ENCODE assay signal across 3 cellular contexts in genomic region chr4:127772769-127773671, GRCh38.
A peak's percentile ranks its signal among the peaks of the same experiment; 100 is the strongest.
TF ChIP-seq lines count a peak whose summit lies in the region.

No MANE protein-coding gene starts in this region.

TF ChIP-seq in A549, 52 proteins besides CTCF, POLR2A, EP300 and RAD21:
- TF ChIP-seq MAFK (IDR thresholded peaks at IDR 0.05; ENCODE audit: partially characterized antibody) (peak; percentile 27), MAZ (IDR thresholded peaks at IDR 0.05; ENCODE audit: borderline replicate concordance, low read depth, low read length) (no peak), RFX5 (IDR thresholded peaks at IDR 0.05) (no peak)
- TF ChIP-seq, protein P1, sequence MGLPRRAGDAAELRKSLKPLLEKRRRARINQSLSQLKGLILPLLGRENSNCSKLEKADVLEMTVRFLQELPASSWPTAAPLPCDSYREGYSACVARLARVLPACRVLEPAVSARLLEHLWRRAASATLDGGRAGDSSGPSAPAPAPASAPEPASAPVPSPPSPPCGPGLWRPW (IDR thresholded peaks at IDR 0.05): no peak

TF ChIP-seq in HEK293, 187 proteins besides CTCF, POLR2A, EP300 and RAD21:
- TF ChIP-seq ZNF544 (tag by site-specific recombination; IDR thresholded peaks at IDR 0.05): no peak
- no peak for TF ChIP-seq ZBTB7A (tag by site-specific recombination; IDR thresholded peaks at IDR 0.05; ENCODE audit: low read depth)
- TF ChIP-seq, protein P2, sequence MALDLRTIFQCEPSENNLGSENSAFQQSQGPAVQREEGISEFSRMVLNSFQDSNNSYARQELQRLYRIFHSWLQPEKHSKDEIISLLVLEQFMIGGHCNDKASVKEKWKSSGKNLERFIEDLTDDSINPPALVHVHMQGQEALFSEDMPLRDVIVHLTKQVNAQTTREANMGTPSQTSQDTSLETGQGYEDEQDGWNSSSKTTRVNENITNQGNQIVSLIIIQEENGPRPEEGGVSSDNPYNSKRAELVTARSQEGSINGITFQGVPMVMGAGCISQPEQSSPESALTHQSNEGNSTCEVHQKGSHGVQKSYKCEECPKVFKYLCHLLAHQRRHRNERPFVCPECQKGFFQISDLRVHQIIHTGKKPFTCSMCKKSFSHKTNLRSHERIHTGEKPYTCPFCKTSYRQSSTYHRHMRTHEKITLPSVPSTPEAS (tag by site-specific recombination; IDR thresholded peaks at IDR 0.05): no peak
- TF ChIP-seq PBX3 (CRISPR knock-in tag; IDR thresholded peaks at IDR 0.05): no peak
- peak; percentile 58; the same call in 1 of the 2 replicates for TF ChIP-seq SP7 (tag by site-specific recombination; IDR thresholded peaks at IDR 0.05)
- no peak for TF ChIP-seq ZBTB17 (tag by site-specific recombination; IDR thresholded peaks at IDR 0.05)
- TF ChIP-seq SP2 (tag by site-specific recombination; IDR thresholded peaks at IDR 0.05): no peak
- TF ChIP-seq ZNF514 (tag by site-specific recombination; IDR thresholded peaks at IDR 0.05): no peak
- TF ChIP-seq, protein P3, sequence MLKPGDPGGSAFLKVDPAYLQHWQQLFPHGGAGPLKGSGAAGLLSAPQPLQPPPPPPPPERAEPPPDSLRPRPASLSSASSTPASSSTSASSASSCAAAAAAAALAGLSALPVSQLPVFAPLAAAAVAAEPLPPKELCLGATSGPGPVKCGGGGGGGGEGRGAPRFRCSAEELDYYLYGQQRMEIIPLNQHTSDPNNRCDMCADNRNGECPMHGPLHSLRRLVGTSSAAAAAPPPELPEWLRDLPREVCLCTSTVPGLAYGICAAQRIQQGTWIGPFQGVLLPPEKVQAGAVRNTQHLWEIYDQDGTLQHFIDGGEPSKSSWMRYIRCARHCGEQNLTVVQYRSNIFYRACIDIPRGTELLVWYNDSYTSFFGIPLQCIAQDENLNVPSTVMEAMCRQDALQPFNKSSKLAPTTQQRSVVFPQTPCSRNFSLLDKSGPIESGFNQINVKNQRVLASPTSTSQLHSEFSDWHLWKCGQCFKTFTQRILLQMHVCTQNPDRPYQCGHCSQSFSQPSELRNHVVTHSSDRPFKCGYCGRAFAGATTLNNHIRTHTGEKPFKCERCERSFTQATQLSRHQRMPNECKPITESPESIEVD (tag by site-specific recombination; IDR thresholded peaks at IDR 0.05): no peak

TF ChIP-seq in GM12878, 131 proteins besides CTCF, POLR2A, EP300 and RAD21:
- TF ChIP-seq RB1 (IDR thresholded peaks at IDR 0.05; ENCODE audit: borderline replicate concordance): no peak
- peak; percentile 91 for TF ChIP-seq ZBTB33 (IDR thresholded peaks at IDR 0.05)
